Comparison of ENCODE assay signal across 8 cellular contexts in genomic region chr2:197168705-197169104, GRCh38.
DNase-seq lines count a peak whose midpoint lies in the region; ATAC-seq and TF ChIP-seq lines count a peak whose summit lies in the region.

No MANE protein-coding gene starts in this region.

- H2AFZ ChIP-seq in fibroblast of lung (ENCODE audit: low read length): no peak overlapping the region

- no peaks in the 10 kb centered on the region for H4K20me1 ChIP-seq in fibroblast of lung (ENCODE audit: control insufficient read depth, extremely low read depth, insufficient read depth, low read length)

- POLR2A ChIA-PET in AG04449 (lab: Yijun Ruan, JAX): no interaction called here

- H3K4me1 ChIP-seq in fibroblast of lung (ENCODE audit: control insufficient read depth, extremely low read depth, insufficient read depth, low read length) (no peaks in the 10 kb centered on the region), suprapubic skin (peaks cover 10% of the 10 kb centered on the region)

- CTCF ChIA-PET in AG04449 (lab: Yijun Ruan, JAX): interaction anchor here (0.6 to 6.5 kb wide), 22 partner anchors 8 to 1648 kb away, joined by 3 to 46 read pairs (median 4); no protein-coding TSS in a partner anchor

- TF ChIP-seq CTCF in AG04449 (IDR thresholded peaks at IDR 0.05; ENCODE audit: insufficient read depth, low read length, missing control alignments): peak; percentile 59
- TF ChIP-seq CTCF in fibroblast of lung (conservative IDR thresholded peaks at IDR 0.05 in 1 of 2, IDR thresholded peaks at IDR 0.05 in 1 of 2; ENCODE audit: low read depth in 1 of 2, low read length in 2 of 2): peak; percentile 46 to 74
- peak; percentile 27 to 46 for TF ChIP-seq CTCF in suprapubic skin (IDR thresholded peaks at IDR 0.05)

- H3K27me3 ChIP-seq in fibroblast of lung (ENCODE audit: control insufficient read depth, insufficient read depth, low read length) (no peaks in the 10 kb centered on the region), suprapubic skin (no peaks in the 10 kb centered on the region)

- 65% methylated on average over 5 of the region's 5 CpGs for WGBS in suprapubic skin

- H3K4me3 ChIP-seq in AG04449 (ENCODE audit: low read depth, low read length): no peak overlapping the region
- H3K4me3 ChIP-seq in fibroblast of lung (replicated peaks in 1 of 4; ENCODE audit: control extremely low read depth in 1 of 4, insufficient read depth in 1 of 4, low read depth in 3 of 4, low read length in 4 of 4): no peak overlapping the region
- H3K4me3 ChIP-seq in suprapubic skin: no peak overlapping the region

- DNase-seq in AG04449 (ENCODE audit: low read depth, low spot score) (no peak), NOMO-1 treated with DMSO at 0.1 percent for 48 hours (lab: John Stamatoyannopoulos, UW; ENCODE audit: unreplicated experiment) (peak; percentile 62), activated T-cell treated with anti-CD3 and anti-CD28 coated beads for 24 hours (ENCODE audit: low read depth) (peak; percentile 62), fibroblast of lung (ENCODE audit: low read depth in 2 of 2) (peak; percentile 42 to 74), nucleus accumbens (lab: John Stamatoyannopoulos, UW) (peak in 50 of 56 donors; percentile 3 to 83 (median 48)), suprapubic skin (ENCODE audit: low spot score in 2 of 2) (peak in 1 of 2 donors; percentile 68)

- H3K36me3 ChIP-seq in fibroblast of lung (ENCODE audit: control insufficient read depth, insufficient read depth, low read length) (no peaks in the 10 kb centered on the region), suprapubic skin (no peaks in the 10 kb centered on the region)

- H3K4me2 ChIP-seq in fibroblast of lung (ENCODE audit: extremely low read depth, insufficient read depth, low read length): no peak overlapping the region

- H3K79me2 ChIP-seq in fibroblast of lung (ENCODE audit: control insufficient read depth, insufficient read depth, low read length): no peaks in the 10 kb centered on the region

- H3K27ac ChIP-seq in fibroblast of lung (ENCODE audit: insufficient read depth, low read length): no peak overlapping the region
- H3K27ac ChIP-seq in suprapubic skin: no peak overlapping the region

- TF ChIP-seq POLR2A in suprapubic skin (IDR thresholded peaks at IDR 0.05): no peak

- ATAC-seq in GM18502 (IDR thresholded peaks at IDR 0.05; ENCODE audit: poor library complexity, unreplicated experiment) (peak; percentile 71), HG03066 (IDR thresholded peaks at IDR 0.05; ENCODE audit: low read depth, unreplicated experiment) (peak; percentile 78)

- peak; percentile 25 for TF ChIP-seq EP300 in suprapubic skin (IDR thresholded peaks at IDR 0.05)

- H3K9ac ChIP-seq in fibroblast of lung (ENCODE audit: insufficient read depth, low read length): no peak overlapping the region

- H3K9me3 ChIP-seq in fibroblast of lung (ENCODE audit: control insufficient read depth, insufficient read depth, low read depth, low read length) (no peaks in the 10 kb centered on the region), suprapubic skin (no peaks in the 10 kb centered on the region)
